Comparison of ENCODE assay signal across 20 cellular contexts in genomic region chr6:131631625-131632284, GRCh38. TPM values are rescaled to one million over a fixed set of nuclear protein-coding genes. Genes with fewer than 3 reads are reported as not detected.
"Had no signal": no experiment of that assay in that cellular context is flagged by ENCODE, and none has a peak within 500 bp of the region (broad histone marks: within the 10 kb centered on the region; RNA-seq: fewer than 3 reads in every experiment).

No MANE protein-coding gene starts in this region.

- H3K9me3 Mint-ChIP-seq: activated naive CD4-positive, alpha-beta T cell treated with anti-CD3 and anti-CD28 coated beads, Interleukin-2, amount 50 U/mL, for 72 hours; naive thymus-derived CD8-positive, alpha-beta T cell; stimulated activated naive CD8-positive, alpha-beta T cell treated with anti-CD3 and anti-CD28 coated beads, Interleukin-15, amount 100 ng/mL, for 72 hours; T-helper 1 cell treated with Interleukin-12 subunit alpha and Interleukin-12 subunit beta and Interleukin-4 antibody, amounts not matched to agents 30 μg/mL and 1 μg/mL, for 36 hours had no signal

- H3K27me3 ChIP-seq: adrenal gland, gastroesophageal sphincter, heart left ventricle, pancreas, vagina had no signal

- H3K27ac Mint-ChIP-seq: activated naive CD4-positive, alpha-beta T cell treated with anti-CD3 and anti-CD28 coated beads, Interleukin-2, amount 50 U/mL, for 72 hours; T-helper 1 cell treated with Interleukin-12 subunit alpha and Interleukin-12 subunit beta and Interleukin-4 antibody, amounts not matched to agents 30 μg/mL and 1 μg/mL, for 36 hours had no signal

- ATAC-seq: activated naive CD4-positive, alpha-beta T cell treated with anti-CD3 and anti-CD28 coated beads, Interleukin-2, amount 50 U/mL, for 72 hours; esophagus mucosa; gastroesophageal sphincter; heart left ventricle; naive thymus-derived CD8-positive, alpha-beta T cell; pancreas; stimulated activated naive CD8-positive, alpha-beta T cell treated with anti-CD3 and anti-CD28 coated beads, Interleukin-15, amount 100 ng/mL, for 72 hours had no signal

- H3K36me3 Mint-ChIP-seq: naive thymus-derived CD8-positive, alpha-beta T cell had no signal

- DNase-seq: activated CD4-positive, alpha-beta T cell treated with anti-CD3 and anti-CD28 coated beads, Interleukin-2, amount 50 U/mL, for 4 hours; activated gamma-delta T cell treated with Interleukin-2 at 50 U/mL for 16 hours; adrenal gland; cerebellar nuclear complex; cortex of kidney; heart left ventricle; naive thymus-derived CD8-positive, alpha-beta T cell; pancreas; stimulated activated CD4-positive, alpha-beta T cell treated with anti-CD3 and anti-CD28 coated beads, Interleukin-1b, Interleukin-23, amount 100 ng/mL, for 48 hours; stimulated activated naive CD8-positive, alpha-beta T cell treated with anti-CD3 and anti-CD28 coated beads, Interleukin-15, amount 100 ng/mL, for 72 hours; WERI-Rb-1 had no signal

- FAIRE-seq: astrocyte, bronchial epithelial cell, endometrium, pancreas had no signal

- H3K4me3 ChIP-seq: adrenal gland, gastroesophageal sphincter, heart left ventricle, pancreas, vagina had no signal

- H3K27ac ChIP-seq: adrenal gland, gastroesophageal sphincter, heart left ventricle, pancreas, vagina, WERI-Rb-1 had no signal

- H3K9me3 ChIP-seq: adrenal gland, gastroesophageal sphincter, heart left ventricle, pancreas, vagina had no signal

- H3K27me3 Mint-ChIP-seq: naive thymus-derived CD8-positive, alpha-beta T cell; stimulated activated naive CD8-positive, alpha-beta T cell treated with anti-CD3 and anti-CD28 coated beads, Interleukin-15, amount 100 ng/mL, for 72 hours had no signal

- H3K4me3 Mint-ChIP-seq: naive thymus-derived CD8-positive, alpha-beta T cell; stimulated activated naive CD8-positive, alpha-beta T cell treated with anti-CD3 and anti-CD28 coated beads, Interleukin-15, amount 100 ng/mL, for 72 hours; T-helper 1 cell treated with Interleukin-12 subunit alpha and Interleukin-12 subunit beta and Interleukin-4 antibody, amounts not matched to agents 30 μg/mL and 1 μg/mL, for 36 hours had no signal

- H3K36me3 ChIP-seq: adrenal gland, gastroesophageal sphincter, pancreas, vagina, WERI-Rb-1 had no signal

RNA-seq across cellular contexts. Expression of gene ENPP3, which starts 5.3 kb away (rescaled TPM):
- total RNA-seq: astrocyte, bronchial epithelial cell had no signal

RNA-seq across cellular contexts. Expression of gene ARG1, which starts 58.7 kb away (rescaled TPM):
- total RNA-seq: activated CD8-positive, alpha-beta memory T cell treated with anti-CD3 and anti-CD28 coated beads for 36 hours; activated naive CD4-positive, alpha-beta T cell treated with anti-CD3 and anti-CD28 coated beads, Interleukin-2, amount 50 U/mL, for 72 hours; astrocyte; bronchial epithelial cell; esophagus mucosa; naive thymus-derived CD8-positive, alpha-beta T cell; vagina had no signal
- polyA plus RNA-seq: naive thymus-derived CD8-positive, alpha-beta T cell had no signal
